21 cellular contexts compared by ENCODE assay signal in genomic region chr2:183487316-183487715, GRCh38.
"Had no signal": no experiment of that assay in that cellular context is flagged by ENCODE, and none has a peak within 500 bp of the region (broad histone marks: within the 10 kb centered on the region; RNA-seq: fewer than 3 reads in every experiment).

No MANE protein-coding gene starts in this region.

- DNase-seq: Kasumi-1, MM.1S, NCI-H1092 treated with DMSO at 0.1 percent for 48 hours, NCI-H1436, NCI-H187, NCI-H2029, NCI-H2081 treated with DMSO at 0.1 percent for 48 hours, NCI-H2171, NCI-H226, NCI-H446, NCI-H510A, NCI-H524 treated with DMSO at 0.1 percent for 48 hours, NCI-H69, NCI-H774, SHP77 had no signal

- H3K27ac ChIP-seq: HL-60, KMS-11, RWPE1 had no signal

- H3K9ac ChIP-seq: KMS-11 had no signal

- H3K4me2 ChIP-seq: KMS-11 had no signal

- ATAC-seq: K562, SK-N-SH treated with all-trans-retinoic acid at 6 μM for 48 hours had no signal

- H3K4me3 ChIP-seq: K562 had no signal

- FAIRE-seq: HTR-8/SVneo, K562 had no signal
